In the genomic region with DNA sequence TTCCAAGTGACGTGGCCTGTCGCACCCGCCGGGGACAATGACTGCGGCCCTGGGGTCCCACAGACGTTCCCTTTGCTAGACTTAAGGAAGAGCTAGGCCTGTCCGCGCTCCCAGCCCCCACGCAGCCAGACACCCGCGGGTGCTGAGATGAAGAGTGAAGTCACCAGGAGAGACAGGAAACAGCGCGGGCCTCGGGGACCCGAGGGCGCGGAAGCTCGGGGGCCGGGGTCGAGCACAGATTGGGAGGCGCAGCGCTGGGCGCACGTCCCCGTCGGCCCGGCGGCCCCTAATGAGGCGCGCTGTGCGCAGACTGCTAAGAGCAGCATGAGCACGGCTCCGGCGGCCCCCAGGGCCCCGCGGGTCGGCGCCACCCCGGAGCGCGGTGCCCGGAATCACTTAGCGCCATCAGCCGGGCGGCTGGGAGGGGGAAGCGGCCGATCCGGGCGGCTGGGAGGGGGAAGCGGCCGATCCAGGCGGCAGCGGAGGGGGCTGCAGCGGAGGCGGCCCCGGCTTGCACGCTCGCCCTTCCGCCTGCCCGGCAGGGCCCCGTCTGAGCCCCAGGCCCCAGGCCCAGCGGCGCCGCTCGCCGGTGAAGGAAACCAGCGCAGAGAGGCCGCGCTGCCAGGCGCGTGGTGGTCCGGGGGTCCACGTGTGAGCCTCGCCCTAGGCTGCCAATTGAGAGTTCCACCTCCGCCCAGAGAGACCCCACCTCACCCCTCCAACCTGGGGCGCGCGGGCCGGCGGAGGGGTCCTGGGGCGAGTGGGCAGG, we compare ENCODE assay signal across 6 cellular contexts. TPM values are rescaled to one million over a fixed set of nuclear protein-coding genes. Genes with fewer than 3 reads are reported as not detected.
DNase-seq lines count a peak whose midpoint lies in the region; ATAC-seq, FAIRE-seq and TF ChIP-seq lines count a peak whose summit lies in the region.

No MANE protein-coding gene starts in this region.

- FAIRE-seq in GM12878 (lab: Jason Lieb, UNC), result no peak

- in situ Hi-C loops in GM12878 (cut with MboI), result no loop called here

- CTCF ChIA-PET in GM12878 (lab: Yijun Ruan, JAX), result no interaction called here

- TF ChIP-seq POLR2A in GM12878 (IDR thresholded peaks at IDR 0.05; ENCODE audit: low read depth, low read length), result no peak

- H3K36me3 ChIP-seq in HUES64 (ENCODE audit: insufficient read depth, low read length), result no peaks in the 10 kb centered on the region
- no peaks in the 10 kb centered on the region for H3K36me3 ChIP-seq in GM12878 (ENCODE audit: control insufficient read depth in 2 of 2, insufficient read depth in 2 of 2, low read length in 1 of 2)
- no peaks in the 10 kb centered on the region for H3K36me3 ChIP-seq in psoas muscle (ENCODE audit: insufficient read depth in 1 of 2, low read depth in 1 of 2)
- no peaks in the 10 kb centered on the region for H3K36me3 ChIP-seq in WERI-Rb-1

- H3K4me1 ChIP-seq in HUES64 (ENCODE audit: insufficient read depth, low read length) (no peaks in the 10 kb centered on the region), GM12878 (ENCODE audit: control insufficient read depth, insufficient read depth, low read length) (no peaks in the 10 kb centered on the region), psoas muscle (no peaks in the 10 kb centered on the region)

- BruUV-seq in GM12878 (replicated peaks; lab: Mats Ljungman, UMichigan), result no TSS peak

- POLR2A ChIA-PET in GM12878 (lab: Charles Lee), result no interaction called here

- no peak for TF ChIP-seq EP300 in GM12878 (IDR thresholded peaks at IDR 0.05; ENCODE audit: borderline replicate concordance in 1 of 2, control insufficient read depth in 1 of 2, low read depth in 2 of 2, low read length in 2 of 2)

- H3K4me3 ChIP-seq in HUES64 (ENCODE audit: low read length) (peak overlapping the region; percentile 56), GM12878 (no peak overlapping the region), psoas muscle (peak overlapping the region; percentile 54), WERI-Rb-1 (ENCODE audit: low read depth, low read length) (no peak overlapping the region)

- WGBS in HUES64, result 13% methylated on average over 81 of the region's 81 CpGs
- WGBS in GM12878 (ENCODE audit: insufficient coverage, insufficient replicate concordance, low lambda C conversion rate, missing lambda C conversion rate), result 22% methylated on average over 67 of the region's 81 CpGs
- WGBS in psoas muscle, 3 donors, result 8 to 11% (median 10%) methylated on average over 50 to 81 of the region's 81 CpGs

- H3K27me3 ChIP-seq in HUES64 (ENCODE audit: insufficient read depth, low read length) (peaks cover 39% of the 10 kb centered on the region), GM12878 (replicated peaks in 1 of 2; ENCODE audit: control insufficient read depth in 2 of 2, insufficient read depth in 2 of 2, low read length in 1 of 2) (peaks cover 4 to 7% of the 10 kb centered on the region in 2 experiments), psoas muscle (ENCODE audit: insufficient read depth in 3 of 3, low read length in 2 of 3) (peaks cover 0 to 38% (median 12%) of the 10 kb centered on the region in 3 donors), WERI-Rb-1 (ENCODE audit: insufficient read depth, low read depth, severe bottlenecking) (no peaks in the 10 kb centered on the region)

- no peak for TF ChIP-seq CTCF in GM12878 (IDR thresholded peaks at IDR 0.05 in 2 of 3, conservative IDR thresholded peaks at IDR 0.05 in 1 of 3; ENCODE audit: control insufficient read depth in 2 of 3, extremely low read depth in 1 of 3, insufficient read depth in 1 of 3, low read depth in 3 of 3, low read length in 3 of 3)
- no peak for TF ChIP-seq CTCF in psoas muscle (IDR thresholded peaks at IDR 0.05)
- no peak for TF ChIP-seq CTCF in WERI-Rb-1 (IDR thresholded peaks at IDR 0.05; ENCODE audit: low read depth, low read length)

- SMC1A ChIA-PET in GM12878 (lab: Charles Lee; ENCODE audit: uncharacterized antibody, unreplicated experiment), result interaction anchor here (0.5 kb wide), 1 partner anchor 81 kb away, joined by 4 read pairs; no protein-coding TSS in a partner anchor

- RAD21 ChIA-PET in GM12878 (lab: Charles Lee; ENCODE audit: unreplicated experiment), result no interaction called here

- intact Hi-C loops in GM12878 (cut with micrococcal nuclease; ENCODE audit: unreplicated experiment), result no loop called here
- intact Hi-C loops in psoas muscle (cut with DNase I), result no loop called here

- H3K79me2 ChIP-seq in GM12878 (ENCODE audit: control insufficient read depth, insufficient read depth, low read length), result no peaks in the 10 kb centered on the region

- H3K4me2 ChIP-seq in GM12878 (ENCODE audit: control insufficient read depth, insufficient read depth), result peak overlapping the region; percentile 15; the same call in 1 of the 2 replicates

- H3K9me3 ChIP-seq in HUES64 (ENCODE audit: insufficient read depth, low read depth, low read length), result no peaks in the 10 kb centered on the region
- no peaks in the 10 kb centered on the region for H3K9me3 ChIP-seq in GM12878 (replicated peaks; ENCODE audit: control insufficient read depth, insufficient read depth, low read length)
- H3K9me3 ChIP-seq in psoas muscle, result no peaks in the 10 kb centered on the region
- H3K9me3 ChIP-seq in WERI-Rb-1 (ENCODE audit: severe bottlenecking), result no peaks in the 10 kb centered on the region

- TF ChIP-seq RAD21 in GM12878 (IDR thresholded peaks at IDR 0.05; ENCODE audit: insufficient read depth, low read depth, low read length), result no peak

- H3K9ac ChIP-seq in HUES64 (ENCODE audit: low read depth, low read length) (peak overlapping the region; percentile 75), GM12878 (ENCODE audit: control insufficient read depth, insufficient read depth, low read length) (no peak overlapping the region)

- ATAC-seq in GM12878 (no peak), psoas muscle (peak in 3 of 4 donors; percentile 19 to 55 (median 52))

- no peaks in the 10 kb centered on the region for H4K20me1 ChIP-seq in GM12878 (ENCODE audit: control insufficient read depth, insufficient read depth)

- DNase-seq in GM12878 (ENCODE audit: low read depth, low spot score), result no peak
- DNase-seq in psoas muscle, result peak in 1 of 2 donors; percentile 36
- DNase-seq in amygdala (lab: John Stamatoyannopoulos, UW), result no peak
- DNase-seq in WERI-Rb-1, result no peak
- no peak for DNase-seq in DMS53 treated with DMSO at 0.1 percent for 48 hours (lab: John Stamatoyannopoulos, UW; ENCODE audit: unreplicated experiment)

- H2AFZ ChIP-seq in GM12878 (ENCODE audit: control insufficient read depth, low read depth, low read length), result no peak overlapping the region

- no peak overlapping the region for H3K27ac ChIP-seq in HUES64 (ENCODE audit: low read depth, low read length)
- no peak overlapping the region for H3K27ac ChIP-seq in GM12878 (ENCODE audit: control insufficient read depth, insufficient read depth)
- no peak overlapping the region for H3K27ac ChIP-seq in psoas muscle
- no peak overlapping the region for H3K27ac ChIP-seq in WERI-Rb-1

RNA-seq across cellular contexts. Expression of a gene that starts 8.3 kb away (rescaled TPM):
- polyA plus RNA-seq in HUES64 (2013, experiment 1 of 2), result not detected
- not detected for polyA plus RNA-seq in HUES64 (2013, experiment 2 of 2)
- total RNA-seq in GM12878 (2013; cell fraction: nucleolus; rRNA removed), result not detected in 2 replicates
- not detected in 2 replicates for total RNA-seq in GM12878 (2014; rRNA removed)
- not detected in 2 replicates for total RNA-seq in GM12878 (2014; rRNA removed; fragmentation: Illumina TruSeq; extraction: Trizol)
- not detected in 2 replicates for total RNA-seq in GM12878 (2021)
- not detected for polyA plus RNA-seq in GM12878 (2011; ENCODE audit: low read depth)
- polyA plus RNA-seq in GM12878 (2011; rRNA removed), result not detected in 2 replicates
- not detected in 2 replicates for polyA plus RNA-seq in GM12878 (2011; cell fraction: cytosol; rRNA removed)
- not detected in 2 replicates for polyA plus RNA-seq in GM12878 (2011; cell fraction: nucleus; rRNA removed)
- polyA plus RNA-seq in GM12878 (2012), result not detected in 2 replicates
- not detected in 2 replicates for polyA plus RNA-seq in GM12878 (2014; fragmentation: Illumina TruSeq; extraction: Trizol)
- not detected for polyA plus RNA-seq in GM12878 (2014; fragmentation: Nextera tagmentation; extraction: Ambion mirVana)
- polyA plus RNA-seq in GM12878 (2014; rRNA removed), result not detected in 2 replicates
- polyA plus RNA-seq in GM12878 (2016; fragmentation: Nextera tagmentation; extraction: Ambion mirVana), result not detected
- not detected in 2 replicates for polyA minus RNA-seq in GM12878 (2011; rRNA and poly(A)+ RNA removed)
- polyA minus RNA-seq in GM12878 (2011; cell fraction: cytosol; rRNA and poly(A)+ RNA removed), result not detected in 2 replicates
- polyA minus RNA-seq in GM12878 (2011; cell fraction: nucleus; rRNA and poly(A)+ RNA removed), result not detected in 2 replicates
- not detected for total RNA-seq in psoas muscle
- not detected for polyA plus RNA-seq in psoas muscle

RNA-seq across cellular contexts. Expression of a gene that starts 21.4 kb away (rescaled TPM):
- polyA plus RNA-seq in HUES64 (2013, experiment 1 of 2), result not detected
- polyA plus RNA-seq in HUES64 (2013, experiment 2 of 2), result not detected
- total RNA-seq in GM12878 (2013; cell fraction: nucleolus; rRNA removed), result not detected in 2 replicates
- total RNA-seq in GM12878 (2014; rRNA removed) (not detected in 2 replicates), GM12878 (2014; rRNA removed; fragmentation: Illumina TruSeq; extraction: Trizol) (not detected in 2 replicates), GM12878 (2021) (not detected in 2 replicates), psoas muscle (not detected)
- not detected for polyA plus RNA-seq in GM12878 (2011; ENCODE audit: low read depth)
- polyA plus RNA-seq in GM12878 (2011; rRNA removed) (not detected in 2 replicates), GM12878 (2014; fragmentation: Illumina TruSeq; extraction: Trizol) (not detected in 2 replicates), GM12878 (2014; fragmentation: Nextera tagmentation; extraction: Ambion mirVana) (not detected), GM12878 (2014; rRNA removed) (not detected in 2 replicates), GM12878 (2016; fragmentation: Nextera tagmentation; extraction: Ambion mirVana) (not detected), psoas muscle (under 1 TPM; 0.12 to 0.73 (median 0.17) TPM)
- not detected in 2 replicates for polyA plus RNA-seq in GM12878 (2011; cell fraction: cytosol; rRNA removed)
- polyA plus RNA-seq in GM12878 (2011; cell fraction: nucleus; rRNA removed), result not detected in 2 replicates
- polyA plus RNA-seq in GM12878 (2012), result not detected in 2 replicates
- polyA minus RNA-seq in GM12878 (2011; rRNA and poly(A)+ RNA removed), result not detected in 2 replicates
- not detected in 2 replicates for polyA minus RNA-seq in GM12878 (2011; cell fraction: cytosol; rRNA and poly(A)+ RNA removed)
- not detected in 2 replicates for polyA minus RNA-seq in GM12878 (2011; cell fraction: nucleus; rRNA and poly(A)+ RNA removed)

RNA-seq across cellular contexts. Expression of a gene that starts 46.9 kb away (rescaled TPM):
- 80.0 TPM for polyA plus RNA-seq in HUES64 (2013, experiment 1 of 2)
- 74.7 TPM for polyA plus RNA-seq in HUES64 (2013, experiment 2 of 2)
- total RNA-seq in GM12878 (2013; cell fraction: nucleolus; rRNA removed), result 5.5 and 5.7 TPM in 2 replicates
- 52.0 and 58.7 TPM in 2 replicates for total RNA-seq in GM12878 (2014; rRNA removed)
- 23.4 and 25.8 TPM in 2 replicates for total RNA-seq in GM12878 (2014; rRNA removed; fragmentation: Illumina TruSeq; extraction: Trizol)
- total RNA-seq in GM12878 (2021), result 51.5 and 56.7 TPM in 2 replicates
- 12.5 TPM for polyA plus RNA-seq in GM12878 (2011; ENCODE audit: low read depth)
- polyA plus RNA-seq in GM12878 (2011; rRNA removed), result 25.0 and 36.3 TPM in 2 replicates
- 51.2 and 87.8 TPM in 2 replicates for polyA plus RNA-seq in GM12878 (2011; cell fraction: cytosol; rRNA removed)
- polyA plus RNA-seq in GM12878 (2011; cell fraction: nucleus; rRNA removed), result 28.4 and 31.8 TPM in 2 replicates
- polyA plus RNA-seq in GM12878 (2012), result 30.4 and 30.8 TPM in 2 replicates
- polyA plus RNA-seq in GM12878 (2014; fragmentation: Illumina TruSeq; extraction: Trizol), result 9.9 and 18.8 TPM in 2 replicates
- polyA plus RNA-seq in GM12878 (2014; fragmentation: Nextera tagmentation; extraction: Ambion mirVana), result 1 to 10 TPM; 3.9 to 9.3 TPM
- 60.9 and 69.4 TPM in 2 replicates for polyA plus RNA-seq in GM12878 (2014; rRNA removed)
- polyA plus RNA-seq in GM12878 (2016; fragmentation: Nextera tagmentation; extraction: Ambion mirVana), result 10 to 100 TPM; 80.7 to 95.3 TPM
- 10.8 and 18.2 TPM in 2 replicates for polyA minus RNA-seq in GM12878 (2011; rRNA and poly(A)+ RNA removed)
- 12.6 and 13.6 TPM in 2 replicates for polyA minus RNA-seq in GM12878 (2011; cell fraction: cytosol; rRNA and poly(A)+ RNA removed)
- polyA minus RNA-seq in GM12878 (2011; cell fraction: nucleus; rRNA and poly(A)+ RNA removed), result 5.0 and 7.9 TPM in 2 replicates
- total RNA-seq in psoas muscle, result 10 to 100 TPM; 42.8 to 49.0 (median 44.7) TPM
- polyA plus RNA-seq in psoas muscle, result 100 to 1,000 TPM in 1 of 3 donors, 10 to 100 TPM in 2; 51.6 to 150 (median 68.7) TPM

RNA-seq across cellular contexts. Expression of a gene that starts 49.4 kb away (rescaled TPM):
- polyA plus RNA-seq in HUES64 (2013, experiment 1 of 2), result 0.50 TPM
- polyA plus RNA-seq in HUES64 (2013, experiment 2 of 2), result not detected
- 3.3 and 3.9 TPM in 2 replicates for total RNA-seq in GM12878 (2013; cell fraction: nucleolus; rRNA removed)
- total RNA-seq in GM12878 (2014; rRNA removed) (not detected in 2 replicates), GM12878 (2014; rRNA removed; fragmentation: Illumina TruSeq; extraction: Trizol) (not detected in 2 replicates), GM12878 (2021) (0.64 and 0.85 TPM in 2 replicates), psoas muscle (not detected)
- not detected for polyA plus RNA-seq in GM12878 (2011; ENCODE audit: low read depth)
- polyA plus RNA-seq in GM12878 (2011; rRNA removed) (0.31 TPM in 1 of 2 replicates, not detected in the other), GM12878 (2014; fragmentation: Illumina TruSeq; extraction: Trizol) (not detected in 2 replicates), GM12878 (2014; fragmentation: Nextera tagmentation; extraction: Ambion mirVana) (not detected), GM12878 (2014; rRNA removed) (0.12 and 0.15 TPM in 2 replicates), GM12878 (2016; fragmentation: Nextera tagmentation; extraction: Ambion mirVana) (not detected), psoas muscle (under 1 TPM in 1 of 3 donors, not detected in 2; 0.39 TPM)
- 0.10 and 0.25 TPM in 2 replicates for polyA plus RNA-seq in GM12878 (2011; cell fraction: cytosol; rRNA removed)
- 1.2 and 2.1 TPM in 2 replicates for polyA plus RNA-seq in GM12878 (2011; cell fraction: nucleus; rRNA removed)
- polyA plus RNA-seq in GM12878 (2012), result not detected in 2 replicates
- 0.80 and 1.1 TPM in 2 replicates for polyA minus RNA-seq in GM12878 (2011; rRNA and poly(A)+ RNA removed)
- not detected in 2 replicates for polyA minus RNA-seq in GM12878 (2011; cell fraction: cytosol; rRNA and poly(A)+ RNA removed)
- 1.6 and 4.0 TPM in 2 replicates for polyA minus RNA-seq in GM12878 (2011; cell fraction: nucleus; rRNA and poly(A)+ RNA removed)

Comparison
In these comparisons a context has a peak if more than half of its experiments do, and no peak if none do; other contexts are left out.
1. H3K4me3 ChIP-seq: peak in HUES64 (single experiment) and psoas muscle (single experiment); none in GM12878 (single experiment) and WERI-Rb-1 (single experiment).